ENCODE assay signal across 16 cellular contexts in genomic region chr3:48748754-48749153, GRCh38. TPM values are rescaled to one million over a fixed set of nuclear protein-coding genes. Genes with fewer than 3 reads are reported as not detected.
A peak's percentile ranks its signal among the peaks of the same experiment; 100 is the strongest.
DNase-seq lines count a peak whose midpoint lies in the region; ATAC-seq and TF ChIP-seq lines count a peak whose summit lies in the region.
"Had no signal": no experiment of that assay in that cellular context is flagged by ENCODE, and none has a peak within 500 bp of the region (broad histone marks: within the 10 kb centered on the region; RNA-seq: fewer than 3 reads in every experiment).

No MANE protein-coding gene starts in this region.

- H3K36me3 Mint-ChIP-seq in T-helper 17 cell (ENCODE audit: low read depth), result peaks cover 2% of the 10 kb centered on the region

- H3K9me3 ChIP-seq in right atrium auricular region (no peaks in the 10 kb centered on the region), parathyroid adenoma (ENCODE audit: control insufficient read depth, low read length) (no peaks in the 10 kb centered on the region), upper lobe of right lung (no peaks in the 10 kb centered on the region), T-helper 17 cell (ENCODE audit: control insufficient read depth, low read length, poor library complexity, severe bottlenecking) (no peaks in the 10 kb centered on the region)
- H3K9me3 ChIP-seq: stomach had no signal

- H3K4me3 Mint-ChIP-seq in T-helper 17 cell, result no peak overlapping the region
- H3K4me3 Mint-ChIP-seq: activated CD4-positive, alpha-beta T cell treated with anti-CD3 and anti-CD28 coated beads, Interleukin-2, amount 10 ng/mL, durations not matched to agents 24 days and 14 days had no signal

- intact Hi-C loops in Right ventricle myocardium inferior (cut with DNase I) (no loop called here), cardiac septum (cut with DNase I) (loop anchor here (5.0 kb wide), 1 partner anchor 99 kb away; the partner anchor contains the start of gene PRKAR2A), upper lobe of right lung (cut with DNase I) (no loop called here)

- DNase-seq in Right ventricle myocardium inferior (ENCODE audit: missing footprints) (no peak), cardiac septum (ENCODE audit: low spot score) (no peak), right atrium auricular region (ENCODE audit: low spot score) (no peak), upper lobe of right lung (no peak), T-helper 17 cell (no peak), NCI-H1694 treated with DMSO at 0.1 percent for 48 hours (lab: John Stamatoyannopoulos, UW) (no peak)
- DNase-seq: activated CD4-positive, alpha-beta T cell treated with anti-CD3 and anti-CD28 coated beads, Interleukin-2, amount 10 ng/mL, durations not matched to agents 24 days and 14 days; activated effector memory CD4-positive, alpha-beta T cell treated with Interleukin-2 at 50 U/mL for 16 hours; NCI-H1436; NCI-H526 treated with DMSO at 0.1 percent for 48 hours; occipital lobe; stimulated activated CD4-positive, alpha-beta T cell treated with anti-CD3 and anti-CD28 coated beads, Interleukin-2, amount 100 ng/mL, for 48 hours; stomach had no signal

- no peaks in the 10 kb centered on the region for H3K27me3 Mint-ChIP-seq in T-helper 17 cell
- H3K27me3 Mint-ChIP-seq: activated CD4-positive, alpha-beta T cell treated with anti-CD3 and anti-CD28 coated beads, Interleukin-2, amount 10 ng/mL, durations not matched to agents 24 days and 14 days had no signal

- H3K36me3 ChIP-seq in right atrium auricular region (peaks cover 29% of the 10 kb centered on the region), parathyroid adenoma (ENCODE audit: control insufficient read depth, insufficient read depth, low read length) (no peaks in the 10 kb centered on the region), upper lobe of right lung (peaks cover 52% of the 10 kb centered on the region)

- H3K27me3 ChIP-seq in right atrium auricular region, result no peaks in the 10 kb centered on the region
- H3K27me3 ChIP-seq in parathyroid adenoma (ENCODE audit: control insufficient read depth, insufficient read depth, low read length), result no peaks in the 10 kb centered on the region
- no peaks in the 10 kb centered on the region for H3K27me3 ChIP-seq in upper lobe of right lung
- H3K27me3 ChIP-seq: BLaER1 treated with 17β-estradiol and CSF1 and Interleukin-3, amounts not matched to agents 10 nM and 100 nM; stomach had no signal

- H3K79me2 ChIP-seq in parathyroid adenoma, result no peaks in the 10 kb centered on the region

- H3K27ac Mint-ChIP-seq in T-helper 17 cell, result no peak overlapping the region
- H3K27ac Mint-ChIP-seq: activated CD4-positive, alpha-beta T cell treated with anti-CD3 and anti-CD28 coated beads, Interleukin-2, amount 10 ng/mL, durations not matched to agents 24 days and 14 days had no signal

- ATAC-seq in Right ventricle myocardium inferior, result peak; percentile 15
- ATAC-seq in upper lobe of right lung, result peak; percentile 92
- ATAC-seq in T-helper 17 cell, result no peak
- no peak for ATAC-seq in HG02981 (IDR thresholded peaks at IDR 0.05; ENCODE audit: unreplicated experiment)

- peaks cover 0 to 24% of the 10 kb centered on the region in 2 donors for H3K4me1 ChIP-seq in right atrium auricular region
- peaks cover 11% of the 10 kb centered on the region for H3K4me1 ChIP-seq in parathyroid adenoma
- H3K4me1 ChIP-seq in upper lobe of right lung, result no peaks in the 10 kb centered on the region

- no peak overlapping the region for H3K4me2 ChIP-seq in parathyroid adenoma (ENCODE audit: low read length)

- no peak overlapping the region for H3K4me3 ChIP-seq in right atrium auricular region
- no peak overlapping the region for H3K4me3 ChIP-seq in parathyroid adenoma (ENCODE audit: low read depth, low read length)
- H3K4me3 ChIP-seq in upper lobe of right lung, result no peak overlapping the region
- H3K4me3 ChIP-seq: BLaER1 treated with 17β-estradiol and CSF1 and Interleukin-3, amounts not matched to agents 10 nM and 100 nM; stomach had no signal

- H3K27ac ChIP-seq in right atrium auricular region, result peak overlapping the region; percentile 53 to 78
- peak overlapping the region; percentile 17 for H3K27ac ChIP-seq in parathyroid adenoma
- H3K27ac ChIP-seq in upper lobe of right lung, result peak overlapping the region; percentile 30

- H3K9ac ChIP-seq in parathyroid adenoma, result no peak overlapping the region

- H2AFZ ChIP-seq in parathyroid adenoma, result no peak overlapping the region

- TF ChIP-seq CTCF in right atrium auricular region (IDR thresholded peaks at IDR 0.05) (no peak), parathyroid adenoma (IDR thresholded peaks at IDR 0.05) (no peak), upper lobe of right lung (IDR thresholded peaks at IDR 0.05) (no peak)

- no peaks in the 10 kb centered on the region for H3K4me1 Mint-ChIP-seq in T-helper 17 cell
- H3K4me1 Mint-ChIP-seq: activated CD4-positive, alpha-beta T cell treated with anti-CD3 and anti-CD28 coated beads, Interleukin-2, amount 10 ng/mL, durations not matched to agents 24 days and 14 days had no signal

RNA-seq across cellular contexts. Expression of gene IP6K2, which starts 31.7 kb away (rescaled TPM):
- total RNA-seq in Right ventricle myocardium inferior (29.3 TPM), cardiac septum (23.9 TPM), right atrium auricular region (10 to 100 TPM; 35.7 to 39.6 TPM), upper lobe of right lung (44.2 TPM), T-helper 17 cell (100 to 1,000 TPM in 1 of 2 donors, 10 to 100 TPM in 1; 93.7 to 116 TPM)

Comparison
In these comparisons a context has a peak if more than half of its experiments do, and no peak if none do; other contexts are left out.
1. ATAC-seq: peak in Right ventricle myocardium inferior (single experiment) and upper lobe of right lung (single experiment); none in T-helper 17 cell (single experiment) and HG02981 (single experiment).
2. Peak in every context shown above with its lines, with median percentiles within 50 percentile points of each other: H3K27ac ChIP-seq.